ENCODE assay signal across 10 cellular contexts in genomic region chr19:55016017-55016416, GRCh38. TPM values are rescaled to one million over a fixed set of nuclear protein-coding genes. Genes with fewer than 3 reads are reported as not detected.
"Had no signal": no experiment of that assay in that cellular context is flagged by ENCODE, and none has a peak within 500 bp of the region (broad histone marks: within the 10 kb centered on the region; RNA-seq: fewer than 3 reads in every experiment).

No MANE protein-coding gene starts in this region.

- H2AFZ ChIP-seq: GM23248 had no signal

- H3K4me1 ChIP-seq: HAP-1 had no signal

- H3K9me3 ChIP-seq: HAP-1 had no signal

- DNase-seq: GM23248, GOT3, H7, HFFc6 had no signal

- H3K36me3 ChIP-seq: HAP-1 had no signal

- ATAC-seq: HCT116, HepG2 had no signal

- H3K27ac ChIP-seq: GM23248, HL-60 had no signal

- H3K4me3 ChIP-seq: GM23248, HAP-1 had no signal

- H3K9ac ChIP-seq: GM23248 had no signal

- FAIRE-seq: HepG2 had no signal

RNA-seq across cellular contexts. Expression of gene GP6, which starts 22.0 kb away (rescaled TPM):
- total RNA-seq: GM23248, H4, H7, HepG2, HFFc6 had no signal
- polyA plus RNA-seq: GM23248 had no signal

RNA-seq across cellular contexts. Expression of gene NLRP2, which starts 49.8 kb away (rescaled TPM):
- total RNA-seq: GM23248, HepG2, HT1080 had no signal
- polyA plus RNA-seq: GM23248, HepG2 had no signal
